In genomic region chr17:57283203-57283971, GRCh38 we compare ENCODE assay signal across 13 cellular contexts. TPM values are rescaled to one million over a fixed set of nuclear protein-coding genes. Genes with fewer than 3 reads are reported as not detected.
DNase-seq lines count a peak whose midpoint lies in the region; ATAC-seq and TF ChIP-seq lines count a peak whose summit lies in the region.
"Had no signal": no experiment of that assay in that cellular context is flagged by ENCODE, and none has a peak within 500 bp of the region (broad histone marks: within the 10 kb centered on the region; RNA-seq: fewer than 3 reads in every experiment).

No MANE protein-coding gene starts in this region.

- H3K4me1 Mint-ChIP-seq in activated CD8-positive, alpha-beta memory T cell treated with anti-CD3 and anti-CD28 coated beads, Interleukin-2, amount 10 ng/mL, durations not matched to agents 7 days and 5 days, result peaks cover 78% of the 10 kb centered on the region
- peaks cover 66% of the 10 kb centered on the region for H3K4me1 Mint-ChIP-seq in endodermal cell
- H3K4me1 Mint-ChIP-seq in progenitor cell of endocrine pancreas (ENCODE audit: low read depth), result peaks cover 58% of the 10 kb centered on the region

- peaks cover 0 to 38% of the 10 kb centered on the region in 2 experiments for H3K36me3 ChIP-seq in SK-N-SH (replicated peaks in 1 of 2; ENCODE audit: control insufficient read depth in 1 of 2, insufficient read depth in 2 of 2, low read length in 1 of 2)
- H3K36me3 ChIP-seq in endodermal cell (ENCODE audit: control insufficient read depth, insufficient read depth, low read length), result peaks cover 10% of the 10 kb centered on the region

- H4K20me1 ChIP-seq in SK-N-SH (ENCODE audit: insufficient read depth), result 0 out of 2 replicates have a peak, but pooled peaks cover 5% of the 10 kb centered on the region

- H3K4me2 ChIP-seq in SK-N-SH, result no peak overlapping the region

- H3K4me1 ChIP-seq in SK-N-SH (ENCODE audit: control insufficient read depth in 1 of 2, insufficient read depth in 2 of 2, low read depth in 1 of 2, low read length in 1 of 2), result peaks cover 11 to 72% of the 10 kb centered on the region in 2 experiments; a peak in 3 of 4 replicates
- H3K4me1 ChIP-seq in endodermal cell (ENCODE audit: control insufficient read depth, insufficient read depth, low read length), result peaks cover 5% of the 10 kb centered on the region

- H3K9me3 ChIP-seq in SK-N-SH (no peaks in the 10 kb centered on the region), endodermal cell (ENCODE audit: control insufficient read depth, low read length) (no peaks in the 10 kb centered on the region)

- TF ChIP-seq CTCF in SK-N-SH (IDR thresholded peaks at IDR 0.05) (no peak), endodermal cell (conservative IDR thresholded peaks at IDR 0.05) (no peak), progenitor cell of endocrine pancreas (IDR thresholded peaks at IDR 0.05; ENCODE audit: unreplicated experiment) (no peak)

- CTCF ChIA-PET in activated CD8-positive, alpha-beta memory T cell treated with anti-CD3 and anti-CD28 coated beads, Interleukin-2, amount 10 ng/mL, durations not matched to agents 7 days and 5 days (lab: Charles Lee), result interaction anchor here (1.9 kb wide), 1 partner anchor 40 kb away, joined by 7 read pairs; no protein-coding TSS in a partner anchor
- CTCF ChIA-PET in SK-N-SH (lab: Yijun Ruan, JAX), result interaction anchor here (0.5 to 5.0 kb wide), 4 partner anchors 12 to 591 kb away, joined by 4 to 26 read pairs (median 12); no protein-coding TSS in a partner anchor

- 92% methylated on average over 18 of the region's 18 CpGs for WGBS in SK-N-SH (ENCODE audit: low lambda C conversion rate)
- WGBS in endodermal cell (ENCODE audit: insufficient coverage in 1 of 2, insufficient read length in 1 of 2), 2 experiments, result 90 to 92% methylated on average over 13 to 18 of the region's 18 CpGs

- no peaks in the 10 kb centered on the region for H3F3A ChIP-seq in SK-N-SH (replicated peaks; ENCODE audit: insufficient read depth)

- H3K9ac ChIP-seq in SK-N-SH (no peak overlapping the region), endodermal cell (ENCODE audit: extremely low read depth, low read length, poor library complexity, severe bottlenecking) (no peak overlapping the region)

- H3K9me2 ChIP-seq in SK-N-SH, result no peaks in the 10 kb centered on the region

- no peak for ATAC-seq in activated CD8-positive, alpha-beta memory T cell treated with anti-CD3 and anti-CD28 coated beads, Interleukin-2, amount 10 ng/mL, durations not matched to agents 7 days and 5 days
- ATAC-seq in GM18505 (IDR thresholded peaks at IDR 0.05; ENCODE audit: unreplicated experiment), result no peak

- no peaks in the 10 kb centered on the region for H3K9me3 Mint-ChIP-seq in activated CD8-positive, alpha-beta memory T cell treated with anti-CD3 and anti-CD28 coated beads, Interleukin-2, amount 10 ng/mL, durations not matched to agents 7 days and 5 days (ENCODE audit: low read depth)
- H3K9me3 Mint-ChIP-seq in endodermal cell, result no peaks in the 10 kb centered on the region
- no peaks in the 10 kb centered on the region for H3K9me3 Mint-ChIP-seq in progenitor cell of endocrine pancreas (ENCODE audit: low read depth)

- no peak for TF ChIP-seq RAD21 in SK-N-SH (IDR thresholded peaks at IDR 0.05; ENCODE audit: low read length)

- no peak overlapping the region for H3K4me3 ChIP-seq in SK-N-SH (ENCODE audit: low read depth in 2 of 2, low read length in 1 of 2)
- no peak overlapping the region for H3K4me3 ChIP-seq in endodermal cell (ENCODE audit: low read length)

- DNase-seq in activated CD8-positive, alpha-beta memory T cell treated with anti-CD3 and anti-CD28 coated beads, Interleukin-2, amount 10 ng/mL, durations not matched to agents 7 days and 5 days, result no peak
- no peak for DNase-seq in activated CD8-positive, alpha-beta memory T cell treated with anti-CD3 and anti-CD28 coated beads, Interleukin-2, amount 50 U/mL, for 48 hours
- DNase-seq in SK-N-SH (peak; percentile 64), endodermal cell (no peak), progenitor cell of endocrine pancreas (ENCODE audit: low spot score, unreplicated experiment) (no peak), COR-L47 (lab: John Stamatoyannopoulos, UW) (no peak), HK-2 (ENCODE audit: unreplicated experiment) (no peak)
- DNase-seq: GF-D8, Kasumi-1, NCI-H510A treated with DMSO at 0.1 percent for 48 hours, OCI-M1, WERI-Rb-1 had no signal

- H3K27ac ChIP-seq in SK-N-SH (ENCODE audit: low read depth in 2 of 2, low read length in 1 of 2) (peak overlapping the region in 1 of 2 experiments; percentile 71; a peak in 2 of 4 replicates), endodermal cell (ENCODE audit: low read depth, low read length) (peak overlapping the region; percentile 82)
- H3K27ac ChIP-seq: WERI-Rb-1 had no signal

- H3K27me3 Mint-ChIP-seq in activated CD8-positive, alpha-beta memory T cell treated with anti-CD3 and anti-CD28 coated beads, Interleukin-2, amount 10 ng/mL, durations not matched to agents 7 days and 5 days, result no peaks in the 10 kb centered on the region
- no peaks in the 10 kb centered on the region for H3K27me3 Mint-ChIP-seq in endodermal cell (ENCODE audit: insufficient read depth)
- no peaks in the 10 kb centered on the region for H3K27me3 Mint-ChIP-seq in progenitor cell of endocrine pancreas

- H2AFZ ChIP-seq in SK-N-SH (ENCODE audit: low read depth), result no peak overlapping the region

- TF ChIP-seq POLR2A in GM18505 (IDR thresholded peaks at IDR 0.05; ENCODE audit: borderline replicate concordance, extremely low read depth, insufficient read depth, insufficient read length), result no peak

- H3K27me3 ChIP-seq in SK-N-SH (ENCODE audit: insufficient read depth), result no peaks in the 10 kb centered on the region
- H3K27me3 ChIP-seq in endodermal cell (ENCODE audit: control insufficient read depth, insufficient read depth, low read length, poor library complexity, severe bottlenecking), result no peaks in the 10 kb centered on the region

- no peaks in the 10 kb centered on the region for H3K79me2 ChIP-seq in SK-N-SH (ENCODE audit: insufficient read depth)

- TF ChIP-seq EP300 in SK-N-SH (IDR thresholded peaks at IDR 0.05; ENCODE audit: borderline replicate concordance in 1 of 2, low read depth in 1 of 2, low read length in 1 of 2), result no peak

- peaks cover 23% of the 10 kb centered on the region for H3K36me3 Mint-ChIP-seq in activated CD8-positive, alpha-beta memory T cell treated with anti-CD3 and anti-CD28 coated beads, Interleukin-2, amount 10 ng/mL, durations not matched to agents 7 days and 5 days
- H3K36me3 Mint-ChIP-seq in endodermal cell (ENCODE audit: low read depth), result peaks cover 20% of the 10 kb centered on the region
- peaks cover 15% of the 10 kb centered on the region for H3K36me3 Mint-ChIP-seq in progenitor cell of endocrine pancreas (ENCODE audit: insufficient read depth)

- peak overlapping the region; percentile 74 for H3K27ac Mint-ChIP-seq in activated CD8-positive, alpha-beta memory T cell treated with anti-CD3 and anti-CD28 coated beads, Interleukin-2, amount 10 ng/mL, durations not matched to agents 7 days and 5 days
- H3K27ac Mint-ChIP-seq in endodermal cell, result no peak overlapping the region
- H3K27ac Mint-ChIP-seq in progenitor cell of endocrine pancreas, result peak overlapping the region; percentile 67

- POLR2A ChIA-PET in SK-N-SH (lab: Yijun Ruan, JAX), result no interaction called here

- no peak overlapping the region for H3K4me3 Mint-ChIP-seq in activated CD8-positive, alpha-beta memory T cell treated with anti-CD3 and anti-CD28 coated beads, Interleukin-2, amount 10 ng/mL, durations not matched to agents 7 days and 5 days
- H3K4me3 Mint-ChIP-seq in endodermal cell, result no peak overlapping the region
- no peak overlapping the region for H3K4me3 Mint-ChIP-seq in progenitor cell of endocrine pancreas (ENCODE audit: low read depth)

TF ChIP-seq in SK-N-SH, 30 proteins besides CTCF, POLR2A, EP300 and RAD21:
- TF ChIP-seq FOSL2 (IDR thresholded peaks at IDR 0.05; ENCODE audit: borderline replicate concordance, low read depth), result no peak
- peak; percentile 21; the same call in 1 of the 2 replicates for TF ChIP-seq RCOR1 (IDR thresholded peaks at IDR 0.05; ENCODE audit: low read length)
- no peak for TF ChIP-seq EZH2phosphoT487 (IDR thresholded peaks at IDR 0.05; ENCODE audit: borderline replicate concordance, low read depth)
- no peak for TF ChIP-seq GABPA (IDR thresholded peaks at IDR 0.05; ENCODE audit: low read depth)
- no peak for TF ChIP-seq REST (IDR thresholded peaks at IDR 0.05; ENCODE audit: low read depth, low read length)

RNA-seq across cellular contexts. Expression of gene MSI2, which starts 27.1 kb away (rescaled TPM):
- total RNA-seq in activated CD8-positive, alpha-beta memory T cell treated with anti-CD3 and anti-CD28 coated beads, Interleukin-2, amount 10 ng/mL, durations not matched to agents 7 days and 5 days, result 100 to 1,000 TPM; 117 to 120 TPM
- polyA plus RNA-seq in SK-N-SH (2012; rRNA removed), result 24.1 and 25.5 TPM in 2 replicates
- polyA plus RNA-seq in SK-N-SH (2012; cell fraction: cytosol; rRNA removed), result 23.2 and 23.5 TPM in 2 replicates
- 25.7 and 34.7 TPM in 2 replicates for polyA plus RNA-seq in SK-N-SH (2012; cell fraction: nucleus; rRNA removed)
- 100 to 1,000 TPM in 1 of 2 donors, 10 to 100 TPM in 1; 88.3 to 114 TPM for total RNA-seq in endodermal cell
- 70.0 TPM for polyA plus RNA-seq in endodermal cell (2013, experiment 1 of 2)
- polyA plus RNA-seq in endodermal cell (2013, experiment 2 of 2), result 63.0 TPM
- total RNA-seq in progenitor cell of endocrine pancreas, result 161 and 164 TPM in 2 replicates
